Comparison of ENCODE assay signal across 2 cellular contexts in genomic region chr17:56367381-56367780, GRCh38.
TF ChIP-seq lines count a peak whose summit lies in the region.

No MANE protein-coding gene starts in this region.

TF ChIP-seq in GM23338, 12 proteins besides CTCF, POLR2A, EP300 and RAD21 (continued from another document):
- TF ChIP-seq REST (IDR thresholded peaks at IDR 0.05; ENCODE audit: unreplicated experiment) (no peak), ZNF114 (CRISPR knock-in tag; IDR thresholded peaks at IDR 0.05) (no peak), CREB1 (CRISPR knock-in tag; IDR thresholded peaks at IDR 0.05; ENCODE audit: low read depth) (no peak), EZH2 (IDR thresholded peaks at IDR 0.05; ENCODE audit: low read depth, unreplicated experiment) (no peak)

TF ChIP-seq in WTC11, 78 proteins besides CTCF, POLR2A, EP300 and RAD21 (continued from another document):
- no peak for TF ChIP-seq PRDM15 (CRISPR knock-in tag; IDR thresholded peaks at IDR 0.05)
